8 cellular contexts compared by ENCODE assay signal in the genomic region with DNA sequence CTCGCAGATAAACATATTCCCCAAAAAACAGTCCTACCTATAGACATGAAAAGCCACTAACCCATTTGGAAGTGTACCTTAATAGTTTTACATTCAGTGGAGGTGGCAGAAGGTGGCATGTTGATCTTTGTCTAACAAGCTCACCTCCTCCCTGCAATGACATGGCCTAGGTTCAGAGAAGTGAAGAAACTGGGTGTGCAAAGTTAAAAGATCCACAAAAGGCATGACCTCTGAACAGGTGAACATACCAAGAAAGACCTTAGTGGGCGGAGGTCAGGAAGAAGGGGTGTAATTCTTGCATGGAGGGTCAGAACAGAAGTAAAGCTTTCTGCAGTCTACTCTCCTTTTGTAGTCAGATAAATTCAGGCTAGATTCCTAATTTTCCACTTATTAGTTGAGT. TPM values are rescaled to one million over a fixed set of nuclear protein-coding genes. Genes with fewer than 3 reads are reported as not detected.
DNase-seq lines count a peak whose midpoint lies in the region; ATAC-seq and TF ChIP-seq lines count a peak whose summit lies in the region.

No MANE protein-coding gene starts in this region.

- H3K27me3 Mint-ChIP-seq in activated CD8-positive, alpha-beta memory T cell treated with anti-CD3 and anti-CD28 coated beads, Interleukin-2, amount 10 ng/mL, durations not matched to agents 7 days and 5 days: no peaks in the 10 kb centered on the region
- no peaks in the 10 kb centered on the region for H3K27me3 Mint-ChIP-seq in T-helper 17 cell

- H3K4me2 ChIP-seq in hepatocyte: peak overlapping the region; percentile 79

- CTCF ChIA-PET in activated CD8-positive, alpha-beta memory T cell treated with anti-CD3 and anti-CD28 coated beads, Interleukin-2, amount 10 ng/mL, durations not matched to agents 7 days and 5 days (lab: Charles Lee): interaction anchor here (1.0 kb wide), 1 partner anchor 469 kb away, joined by 3 read pairs; no protein-coding TSS in a partner anchor

- H3K27ac ChIP-seq in hepatocyte: peak overlapping the region; percentile 88

- peaks cover 43% of the 10 kb centered on the region for H3K36me3 Mint-ChIP-seq in activated CD8-positive, alpha-beta memory T cell treated with anti-CD3 and anti-CD28 coated beads, Interleukin-2, amount 10 ng/mL, durations not matched to agents 7 days and 5 days
- peaks cover 6% of the 10 kb centered on the region for H3K36me3 Mint-ChIP-seq in T-helper 17 cell (ENCODE audit: low read depth)
- H3K36me3 Mint-ChIP-seq in stimulated activated effector memory CD8-positive, alpha-beta T cell treated with anti-CD3 and anti-CD28 coated beads, Interleukin-12 subunit alpha, Interleukin-12 subunit beta, amount 100 ng/mL, for 72 hours: peaks cover 52% of the 10 kb centered on the region

- H3K4me3 ChIP-seq in hepatocyte: peak overlapping the region; percentile 78

- peak overlapping the region; percentile 97 for H3K4me3 Mint-ChIP-seq in activated CD8-positive, alpha-beta memory T cell treated with anti-CD3 and anti-CD28 coated beads, Interleukin-2, amount 10 ng/mL, durations not matched to agents 7 days and 5 days
- peak overlapping the region; percentile 99 for H3K4me3 Mint-ChIP-seq in T-helper 17 cell
- H3K4me3 Mint-ChIP-seq in stimulated activated effector memory CD8-positive, alpha-beta T cell treated with anti-CD3 and anti-CD28 coated beads, Interleukin-12 subunit alpha, Interleukin-12 subunit beta, amount 100 ng/mL, for 72 hours: peak overlapping the region; percentile 98

- H4K20me1 ChIP-seq in hepatocyte (ENCODE audit: insufficient read depth, poor library complexity, severe bottlenecking): no peaks in the 10 kb centered on the region

- no peak for DNase-seq in activated CD8-positive, alpha-beta memory T cell treated with anti-CD3 and anti-CD28 coated beads, Interleukin-2, amount 10 ng/mL, durations not matched to agents 7 days and 5 days
- no peak for DNase-seq in activated CD8-positive, alpha-beta memory T cell treated with anti-CD3 and anti-CD28 coated beads for 24 hours
- DNase-seq in T-helper 17 cell (no peak), hepatocyte (ENCODE audit: low spot score) (no peak), hepatic stellate cell (ENCODE audit: low spot score) (no peak), LoVo (ENCODE audit: low spot score) (no peak)
- no peak for DNase-seq in stimulated activated effector memory CD8-positive, alpha-beta T cell treated with anti-CD3 and anti-CD28 coated beads, Interleukin-12 subunit alpha, Interleukin-12 subunit beta, amount 100 ng/mL, for 72 hours (ENCODE audit: low spot score in 2 of 2)

- peaks cover 12% of the 10 kb centered on the region for H3K4me1 ChIP-seq in hepatocyte (ENCODE audit: insufficient read depth)

- no peak for ATAC-seq in activated CD8-positive, alpha-beta memory T cell treated with anti-CD3 and anti-CD28 coated beads, Interleukin-2, amount 10 ng/mL, durations not matched to agents 7 days and 5 days
- ATAC-seq in T-helper 17 cell: no peak
- ATAC-seq in stimulated activated effector memory CD8-positive, alpha-beta T cell treated with anti-CD3 and anti-CD28 coated beads, Interleukin-12 subunit alpha, Interleukin-12 subunit beta, amount 100 ng/mL, for 72 hours: no peak
- ATAC-seq in GM19467 (IDR thresholded peaks at IDR 0.05; ENCODE audit: unreplicated experiment): no peak

- no peak for TF ChIP-seq CTCF in hepatocyte (IDR thresholded peaks at IDR 0.05; ENCODE audit: poor library complexity)

- peaks cover 36% of the 10 kb centered on the region for H3K79me2 ChIP-seq in hepatocyte

- peaks cover 19% of the 10 kb centered on the region for H3K27me3 ChIP-seq in hepatocyte

- WGBS in hepatocyte (ENCODE audit: low lambda C conversion rate, missing lambda C conversion rate): 49% methylated on average over 2 of the region's 2 CpGs

- H2AFZ ChIP-seq in hepatocyte: peak overlapping the region; percentile 85

- H3K4me1 Mint-ChIP-seq in activated CD8-positive, alpha-beta memory T cell treated with anti-CD3 and anti-CD28 coated beads, Interleukin-2, amount 10 ng/mL, durations not matched to agents 7 days and 5 days: peaks cover 44% of the 10 kb centered on the region
- peaks cover 26% of the 10 kb centered on the region for H3K4me1 Mint-ChIP-seq in T-helper 17 cell
- peaks cover 16% of the 10 kb centered on the region for H3K4me1 Mint-ChIP-seq in stimulated activated effector memory CD8-positive, alpha-beta T cell treated with anti-CD3 and anti-CD28 coated beads, Interleukin-12 subunit alpha, Interleukin-12 subunit beta, amount 100 ng/mL, for 72 hours

- H3K9me3 ChIP-seq in T-helper 17 cell (ENCODE audit: control insufficient read depth, low read length, poor library complexity, severe bottlenecking) (no peaks in the 10 kb centered on the region), hepatocyte (ENCODE audit: low read depth) (no peaks in the 10 kb centered on the region)

- H3K9me3 Mint-ChIP-seq in activated CD8-positive, alpha-beta memory T cell treated with anti-CD3 and anti-CD28 coated beads, Interleukin-2, amount 10 ng/mL, durations not matched to agents 7 days and 5 days (ENCODE audit: low read depth): no peaks in the 10 kb centered on the region
- H3K9me3 Mint-ChIP-seq in stimulated activated effector memory CD8-positive, alpha-beta T cell treated with anti-CD3 and anti-CD28 coated beads, Interleukin-12 subunit alpha, Interleukin-12 subunit beta, amount 100 ng/mL, for 72 hours: no peaks in the 10 kb centered on the region

- H3K27ac Mint-ChIP-seq in activated CD8-positive, alpha-beta memory T cell treated with anti-CD3 and anti-CD28 coated beads, Interleukin-2, amount 10 ng/mL, durations not matched to agents 7 days and 5 days: peak overlapping the region; percentile 95
- peak overlapping the region; percentile 97 for H3K27ac Mint-ChIP-seq in T-helper 17 cell
- H3K27ac Mint-ChIP-seq in stimulated activated effector memory CD8-positive, alpha-beta T cell treated with anti-CD3 and anti-CD28 coated beads, Interleukin-12 subunit alpha, Interleukin-12 subunit beta, amount 100 ng/mL, for 72 hours: peak overlapping the region; percentile 99

- no peaks in the 10 kb centered on the region for H3K9me2 ChIP-seq in hepatocyte (replicated peaks; ENCODE audit: insufficient read depth)

- no peaks in the 10 kb centered on the region for H3K36me3 ChIP-seq in hepatocyte (replicated peaks; ENCODE audit: insufficient read depth, low read depth)

RNA-seq across cellular contexts. Expression of a gene that starts 0.8 kb away (rescaled TPM):
- 10 to 100 TPM; 64.1 to 98.0 TPM for total RNA-seq in activated CD8-positive, alpha-beta memory T cell treated with anti-CD3 and anti-CD28 coated beads, Interleukin-2, amount 10 ng/mL, durations not matched to agents 7 days and 5 days
- total RNA-seq in T-helper 17 cell: 10 to 100 TPM; 33.1 to 35.0 TPM
- 113 and 126 TPM in 2 replicates for total RNA-seq in hepatocyte
- 82.3 and 87.8 TPM in 2 replicates for polyA plus RNA-seq in hepatocyte
